ENCODE assay signal across 8 cellular contexts in the genomic region with DNA sequence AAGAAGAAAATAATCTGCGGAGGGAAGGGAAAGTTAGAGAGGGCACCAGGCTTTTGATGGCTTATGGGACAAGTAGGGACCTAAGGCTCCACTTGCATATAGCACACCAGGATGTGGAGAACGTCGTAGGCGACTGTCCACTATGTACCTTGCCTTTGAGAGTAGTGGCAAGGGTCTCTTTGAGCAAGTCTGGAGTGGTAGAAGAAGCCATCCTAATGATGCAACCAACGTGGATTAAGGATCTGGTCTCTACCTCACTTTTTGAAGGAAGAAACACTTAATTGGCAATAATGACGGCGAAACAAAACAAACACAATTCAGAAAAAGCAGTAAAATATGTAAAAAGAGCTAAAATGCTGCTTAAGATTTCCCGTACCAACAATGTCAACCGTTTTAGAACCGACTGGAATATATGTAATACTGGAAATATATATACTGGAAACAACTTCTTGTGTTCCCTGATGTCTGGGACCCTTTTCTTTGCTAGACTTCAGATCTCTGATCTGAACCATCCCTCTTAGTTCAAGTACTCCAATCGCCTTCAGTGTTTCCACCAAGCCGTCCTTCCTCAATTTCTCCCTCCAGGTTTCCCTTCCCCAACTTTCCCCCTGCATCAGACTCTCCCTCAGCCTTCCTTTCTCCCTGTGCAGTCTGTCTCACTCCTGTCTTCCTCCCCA. TPM values are rescaled to one million over a fixed set of nuclear protein-coding genes. Genes with fewer than 3 reads are reported as not detected.
DNase-seq lines count a peak whose midpoint lies in the region; ATAC-seq and TF ChIP-seq lines count a peak whose summit lies in the region.

No MANE protein-coding gene starts in this region.

- H3K36me3 ChIP-seq in BE2C (0 out of 2 replicates have a peak, but pooled peaks cover 5% of the 10 kb centered on the region), Loucy (ENCODE audit: insufficient read depth, low read length) (peaks cover 3% of the 10 kb centered on the region), colonic mucosa (no peaks in the 10 kb centered on the region)
- H3K36me3 ChIP-seq in naive thymus-derived CD4-positive, alpha-beta T cell (ENCODE audit: control insufficient read depth in 2 of 3, insufficient read depth in 3 of 3, low read length in 3 of 3): peaks cover 0 to 7% (median 0%) of the 10 kb centered on the region in 3 experiments

- H3K79me2 ChIP-seq in Loucy (ENCODE audit: insufficient read depth, low read length): peaks cover 48% of the 10 kb centered on the region

- peaks cover 0 to 7% (median 0%) of the 10 kb centered on the region in 11 donors for H3K9me3 Mint-ChIP-seq in naive thymus-derived CD4-positive, alpha-beta T cell

- H3K27ac ChIP-seq in colonic mucosa: peak overlapping the region; percentile 100
- H3K27ac ChIP-seq in naive thymus-derived CD4-positive, alpha-beta T cell (ENCODE audit: low read depth, low read length): peak overlapping the region; percentile 96

- H3K4me1 ChIP-seq in BE2C (no peaks in the 10 kb centered on the region), Loucy (ENCODE audit: insufficient read depth, low read length, poor library complexity, severe bottlenecking) (peaks cover 37% of the 10 kb centered on the region), colonic mucosa (peaks cover 4% of the 10 kb centered on the region)
- H3K4me1 ChIP-seq in naive thymus-derived CD4-positive, alpha-beta T cell (ENCODE audit: control insufficient read depth in 2 of 2, insufficient read depth in 2 of 2, low read length in 2 of 2): peaks cover 10 to 14% of the 10 kb centered on the region in 2 donors

- H4K20me1 ChIP-seq in Loucy (ENCODE audit: insufficient read depth, low read length, poor library complexity, severe bottlenecking): peaks cover 37% of the 10 kb centered on the region

- no peaks in the 10 kb centered on the region for H3F3A ChIP-seq in Loucy (ENCODE audit: low read depth)

- peaks cover 0 to 10% (median 0%) of the 10 kb centered on the region in 5 donors for H3K36me3 Mint-ChIP-seq in naive thymus-derived CD4-positive, alpha-beta T cell

- H2AFZ ChIP-seq in Loucy (ENCODE audit: low read length): peak overlapping the region; percentile 72

- H3K9ac ChIP-seq in Loucy (ENCODE audit: low read depth, low read length, poor library complexity, severe bottlenecking): peak overlapping the region; percentile 92
- H3K9ac ChIP-seq in colonic mucosa (ENCODE audit: low read depth in 2 of 2, low read length in 2 of 2): peak overlapping the region; percentile 60 to 98

- H3K4me3 Mint-ChIP-seq in naive thymus-derived CD4-positive, alpha-beta T cell: peak overlapping the region; percentile 84 to 98 (median 92)

- intact Hi-C loops in colonic mucosa (cut with DNase I): no loop called here
- intact Hi-C loops in naive thymus-derived CD4-positive, alpha-beta T cell (cut with micrococcal nuclease): loop anchor here (1.0 to 10.0 kb wide), 18 partner anchors 28 to 638 kb away; partner anchors contain the start of genes BSDC1 (in 2 of the 2), CCDC28B (in 2 of the 2), PEF1 (in 2 of the 2) and TMEM39B (in 2 of the 2)

- H3K4me1 Mint-ChIP-seq in naive thymus-derived CD4-positive, alpha-beta T cell: peaks cover 17 to 38% (median 31%) of the 10 kb centered on the region in 7 donors

- ATAC-seq in naive thymus-derived CD4-positive, alpha-beta T cell: no peak
- ATAC-seq in esophagus mucosa (no peak), GM21619 (IDR thresholded peaks at IDR 0.05; ENCODE audit: unreplicated experiment) (no peak), GM19397 (IDR thresholded peaks at IDR 0.05; ENCODE audit: unreplicated experiment) (no peak)

- H3K4me3 ChIP-seq in BE2C (ENCODE audit: low read depth, low read length) (peak overlapping the region; percentile 47), Loucy (ENCODE audit: low read length, poor library complexity, severe bottlenecking) (peak overlapping the region; percentile 94), colonic mucosa (peak overlapping the region; percentile 95)
- H3K4me3 ChIP-seq in naive thymus-derived CD4-positive, alpha-beta T cell (ENCODE audit: low read length): peak overlapping the region; percentile 98

- no peaks in the 10 kb centered on the region for H3K9me2 ChIP-seq in Loucy (replicated peaks; ENCODE audit: low read depth, low read length)

- H3K27ac Mint-ChIP-seq in naive thymus-derived CD4-positive, alpha-beta T cell: peak overlapping the region; percentile 90 to 99 (median 96)

- CTCF ChIA-PET in naive thymus-derived CD4-positive, alpha-beta T cell (lab: Charles Lee): interaction anchor here (1.0 to 2.0 kb wide), 2 partner anchors 10 to 96 kb away, joined by 3 to 6 read pairs; no protein-coding TSS in a partner anchor

- H3K9me3 ChIP-seq in BE2C (no peaks in the 10 kb centered on the region), Loucy (ENCODE audit: insufficient read depth, low read depth, low read length) (no peaks in the 10 kb centered on the region), colonic mucosa (no peaks in the 10 kb centered on the region)
- H3K9me3 ChIP-seq in naive thymus-derived CD4-positive, alpha-beta T cell (ENCODE audit: control insufficient read depth in 2 of 3, low read length in 3 of 3): no peaks in the 10 kb centered on the region

- DNase-seq in BE2C (no peak), colonic mucosa (no peak), NCI-H1092 (lab: John Stamatoyannopoulos, UW) (no peak)
- no peak for DNase-seq in naive thymus-derived CD4-positive, alpha-beta T cell

- POLR2A ChIA-PET in naive thymus-derived CD4-positive, alpha-beta T cell (lab: Charles Lee): interaction anchor here (0.6 to 3.4 kb wide), 20 partner anchors 9 to 931 kb away, joined by 3 to 16 read pairs (median 4); partner anchors contain the start of genes KPNA6, PTP4A2 and TMEM39B

- H3K27me3 Mint-ChIP-seq in naive thymus-derived CD4-positive, alpha-beta T cell: peaks cover 0 to 2% (median 0%) of the 10 kb centered on the region in 5 donors

- peak overlapping the region; percentile 92 for H3K4me2 ChIP-seq in Loucy (ENCODE audit: low read depth, low read length, poor library complexity, severe bottlenecking)

- TF ChIP-seq CTCF in BE2C (IDR thresholded peaks at IDR 0.05; ENCODE audit: low read depth, low read length): no peak
- no peak for TF ChIP-seq CTCF in Loucy (conservative IDR thresholded peaks at IDR 0.05; ENCODE audit: low read length)
- TF ChIP-seq CTCF in colonic mucosa (IDR thresholded peaks at IDR 0.05): no peak

- no peaks in the 10 kb centered on the region for H3K27me3 ChIP-seq in BE2C
- no peaks in the 10 kb centered on the region for H3K27me3 ChIP-seq in Loucy (ENCODE audit: insufficient read depth, low read length, poor library complexity, severe bottlenecking)
- H3K27me3 ChIP-seq in colonic mucosa: no peaks in the 10 kb centered on the region
- H3K27me3 ChIP-seq in naive thymus-derived CD4-positive, alpha-beta T cell (ENCODE audit: control insufficient read depth in 2 of 2, insufficient read depth in 2 of 2, low read length in 2 of 2): no peaks in the 10 kb centered on the region

RNA-seq across cellular contexts. Expression of gene KHDRBS1, which starts 0.8 kb away (rescaled TPM):
- 104 TPM for polyA plus RNA-seq in BE2C (2012; ENCODE audit: insufficient read depth, insufficient read length, low read depth)
- total RNA-seq in colonic mucosa: 100 to 1,000 TPM; 105 to 147 TPM
- 100 to 1,000 TPM in 3 of 5 experiments, 10 to 100 TPM in 2; 89.2 to 162 (median 125) TPM for total RNA-seq in naive thymus-derived CD4-positive, alpha-beta T cell
- 100 to 1,000 TPM; 108 to 116 TPM for polyA plus RNA-seq in naive thymus-derived CD4-positive, alpha-beta T cell
- 80.6 TPM for total RNA-seq in esophagus mucosa

RNA-seq across cellular contexts. Expression of gene TMEM39B, which starts 59.9 kb away (rescaled TPM):
- 24.7 TPM for polyA plus RNA-seq in BE2C (2012; ENCODE audit: insufficient read depth, insufficient read length, low read depth)
- total RNA-seq in colonic mucosa (10 to 100 TPM; 12.3 to 18.2 TPM), esophagus mucosa (10.5 TPM)
- 10 to 100 TPM; 11.4 to 35.9 (median 26.4) TPM for total RNA-seq in naive thymus-derived CD4-positive, alpha-beta T cell
- polyA plus RNA-seq in naive thymus-derived CD4-positive, alpha-beta T cell: 1 to 10 TPM; 2.7 to 4.9 TPM

Comparison
In these comparisons a context has a peak if more than half of its experiments do, and no peak if none do; other contexts are left out.
1. H3K4me3 ChIP-seq: peak in every context shown above with its lines; median percentile 98 in naive thymus-derived CD4-positive, alpha-beta T cell; 95 in colonic mucosa; 94 in Loucy; 47 in BE2C.